Comparison of ENCODE assay signal across 8 cellular contexts in genomic region chr20:10653593-10654288, GRCh38. TPM values are rescaled to one million over a fixed set of nuclear protein-coding genes. Genes with fewer than 3 reads are reported as not detected.
DNase-seq lines count a peak whose midpoint lies in the region; ATAC-seq and TF ChIP-seq lines count a peak whose summit lies in the region.

No MANE protein-coding gene starts in this region.

- H3K36me3 Mint-ChIP-seq in WTC11 (peaks cover 57% of the 10 kb centered on the region), T-helper 17 cell (ENCODE audit: low read depth) (no peaks in the 10 kb centered on the region)

- H3K4me1 Mint-ChIP-seq in WTC11 (peaks cover 92% of the 10 kb centered on the region), T-helper 17 cell (no peaks in the 10 kb centered on the region)

- peak overlapping the region; percentile 79 for H3K27ac Mint-ChIP-seq in WTC11
- H3K27ac Mint-ChIP-seq in T-helper 17 cell, result no peak overlapping the region

- H3K27me3 Mint-ChIP-seq in WTC11 (ENCODE audit: low read depth) (no peaks in the 10 kb centered on the region), T-helper 17 cell (peaks cover 51% of the 10 kb centered on the region)

- H3K36me3 ChIP-seq in right atrium auricular region (peaks cover 67% of the 10 kb centered on the region), stomach smooth muscle (ENCODE audit: control insufficient read depth in 2 of 2, insufficient read depth in 2 of 2, low read length in 2 of 2) (peaks cover 31 to 47% of the 10 kb centered on the region in 2 donors)

- POLR2A ChIA-PET in WTC11 (lab: Charles Lee), result no interaction called here

- H3K4me3 ChIP-seq in right atrium auricular region (peak overlapping the region in 1 of 2 donors; percentile 20), stomach smooth muscle (ENCODE audit: low read length in 2 of 2) (peak overlapping the region; percentile 9 to 69)

- no peaks in the 10 kb centered on the region for H3K9me3 Mint-ChIP-seq in WTC11

- H3K27me3 ChIP-seq in right atrium auricular region (no peaks in the 10 kb centered on the region), stomach smooth muscle (ENCODE audit: control insufficient read depth in 1 of 2, insufficient read depth in 2 of 2, low read length in 2 of 2) (no peaks in the 10 kb centered on the region)

- H3K9ac ChIP-seq in stomach smooth muscle (ENCODE audit: low read length in 2 of 2), result peak overlapping the region; percentile 55 to 57

- CTCF ChIA-PET in WTC11 (lab: Charles Lee), result interaction anchor here (0.8 to 1.4 kb wide), 3 partner anchors 18 to 72 kb away, joined by 3 to 4 read pairs (median 3); no protein-coding TSS in a partner anchor

- peak overlapping the region; percentile 12; the same call in 1 of the 2 replicates for H3K4me3 Mint-ChIP-seq in WTC11
- H3K4me3 Mint-ChIP-seq in T-helper 17 cell, result no peak overlapping the region

- H3K9me3 ChIP-seq in right atrium auricular region (no peaks in the 10 kb centered on the region), stomach smooth muscle (ENCODE audit: control insufficient read depth in 2 of 2, low read length in 2 of 2) (no peaks in the 10 kb centered on the region), T-helper 17 cell (ENCODE audit: control insufficient read depth, low read length, poor library complexity, severe bottlenecking) (no peaks in the 10 kb centered on the region)

- TF ChIP-seq CTCF in WTC11 (IDR thresholded peaks at IDR 0.05), result no peak
- no peak for TF ChIP-seq CTCF in right atrium auricular region (IDR thresholded peaks at IDR 0.05)

- H3K4me1 ChIP-seq in right atrium auricular region (peaks cover 0 to 77% of the 10 kb centered on the region in 2 donors), stomach smooth muscle (ENCODE audit: control insufficient read depth, insufficient read depth, low read length) (peaks cover 54% of the 10 kb centered on the region)

- DNase-seq in WTC11 (ENCODE audit: low spot score) (no peak), right atrium auricular region (ENCODE audit: low spot score) (no peak), DMS 273 (lab: John Stamatoyannopoulos, UW; ENCODE audit: unreplicated experiment) (no peak), NCI-H128 (lab: John Stamatoyannopoulos, UW; ENCODE audit: unreplicated experiment) (no peak), T-helper 17 cell (no peak)

- H3K27ac ChIP-seq in right atrium auricular region (peak overlapping the region; percentile 57 to 72), stomach smooth muscle (ENCODE audit: low read length) (peak overlapping the region; percentile 43)

- ATAC-seq in GM18858 (IDR thresholded peaks at IDR 0.05; ENCODE audit: unreplicated experiment), result peak; percentile 58
- no peak for ATAC-seq in WTC11
- no peak for ATAC-seq in HG03457 (IDR thresholded peaks at IDR 0.05; ENCODE audit: unreplicated experiment)
- no peak for ATAC-seq in T-helper 17 cell

TF ChIP-seq in WTC11, 78 proteins besides CTCF, POLR2A, EP300 and RAD21:
- TF ChIP-seq ZNF232 (CRISPR knock-in tag; IDR thresholded peaks at IDR 0.05) (no peak), EMX1 (CRISPR knock-in tag; IDR thresholded peaks at IDR 0.05) (no peak), NFYB (CRISPR knock-in tag; conservative IDR thresholded peaks at IDR 0.05; ENCODE audit: low read depth) (no peak), SP1 (CRISPR knock-in tag; conservative IDR thresholded peaks at IDR 0.05) (no peak), ELF4 (CRISPR knock-in tag; IDR thresholded peaks at IDR 0.05; ENCODE audit: low read depth) (no peak), FOXP1 (CRISPR knock-in tag; IDR thresholded peaks at IDR 0.05; ENCODE audit: borderline replicate concordance) (no peak), NR1H2 (CRISPR knock-in tag; IDR thresholded peaks at IDR 0.05) (no peak), SMAD4 (CRISPR knock-in tag; IDR thresholded peaks at IDR 0.05) (no peak), FOXP4 (CRISPR knock-in tag; IDR thresholded peaks at IDR 0.05) (no peak), PRRX2 (CRISPR knock-in tag; IDR thresholded peaks at IDR 0.05) (no peak), ZNF281 (CRISPR knock-in tag; IDR thresholded peaks at IDR 0.05) (no peak)

RNA-seq across cellular contexts. Expression of gene JAG1, which starts 20.1 kb away (rescaled TPM):
- total RNA-seq in WTC11 (2021) (38.3 to 45.2 TPM (median 41.6 TPM) in 3 replicates), right atrium auricular region (10 to 100 TPM; 30.9 to 32.8 TPM), T-helper 17 cell (1 to 10 TPM; 4.3 to 4.6 TPM)
